ENCODE assay signal across 1 cellular context in the genomic region with DNA sequence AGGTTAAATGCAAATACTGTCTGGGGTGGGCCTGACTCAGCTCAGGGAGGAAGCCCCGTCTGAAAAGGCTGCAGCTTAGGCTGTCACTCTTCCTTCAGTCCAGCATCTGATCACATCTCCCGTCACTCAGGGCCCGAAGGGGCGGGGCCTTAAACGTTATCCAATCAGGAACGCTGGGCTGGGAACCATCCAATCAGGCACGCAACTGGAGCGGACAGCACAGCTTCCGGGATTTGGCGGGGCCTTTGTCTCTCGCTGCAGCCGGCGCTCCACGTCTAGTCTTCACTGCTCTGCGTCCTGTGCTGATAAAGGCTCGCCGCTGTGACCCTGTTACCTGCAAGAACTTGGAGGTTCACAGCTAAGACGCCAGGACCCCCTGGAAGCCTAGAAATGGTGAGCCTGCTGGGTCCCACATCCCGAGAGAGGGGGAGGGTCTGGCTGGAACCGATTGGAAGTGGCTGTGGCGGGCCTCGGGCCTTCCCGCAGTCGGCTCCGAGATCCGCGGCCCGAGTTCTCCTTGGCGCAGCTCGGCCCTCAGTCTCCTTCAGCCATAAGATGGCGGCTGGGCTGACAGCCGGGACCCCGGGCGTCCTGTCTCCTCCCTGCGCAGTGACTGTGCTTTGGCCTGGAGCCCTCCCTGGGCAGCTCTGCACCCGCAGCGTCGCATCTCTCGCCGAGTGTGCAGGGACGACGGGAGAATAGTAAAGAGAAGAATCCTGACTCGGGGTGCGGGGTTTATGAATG.
TF ChIP-seq lines count a peak whose summit lies in the region.

TSS of gene ZNF92 (plus strand) at position 248 of the 744 bp plus-strand sequence. CDS start at position 391, 143 bp downstream.

TF ChIP-seq in HepG2, 621 proteins besides CTCF, POLR2A, EP300 and RAD21 (continued from another document and continues in another):
- TF ChIP-seq, protein P1, sequence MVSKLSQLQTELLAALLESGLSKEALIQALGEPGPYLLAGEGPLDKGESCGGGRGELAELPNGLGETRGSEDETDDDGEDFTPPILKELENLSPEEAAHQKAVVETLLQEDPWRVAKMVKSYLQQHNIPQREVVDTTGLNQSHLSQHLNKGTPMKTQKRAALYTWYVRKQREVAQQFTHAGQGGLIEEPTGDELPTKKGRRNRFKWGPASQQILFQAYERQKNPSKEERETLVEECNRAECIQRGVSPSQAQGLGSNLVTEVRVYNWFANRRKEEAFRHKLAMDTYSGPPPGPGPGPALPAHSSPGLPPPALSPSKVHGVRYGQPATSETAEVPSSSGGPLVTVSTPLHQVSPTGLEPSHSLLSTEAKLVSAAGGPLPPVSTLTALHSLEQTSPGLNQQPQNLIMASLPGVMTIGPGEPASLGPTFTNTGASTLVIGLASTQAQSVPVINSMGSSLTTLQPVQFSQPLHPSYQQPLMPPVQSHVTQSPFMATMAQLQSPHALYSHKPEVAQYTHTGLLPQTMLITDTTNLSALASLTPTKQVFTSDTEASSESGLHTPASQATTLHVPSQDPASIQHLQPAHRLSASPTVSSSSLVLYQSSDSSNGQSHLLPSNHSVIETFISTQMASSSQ (IDR thresholded peaks at IDR 0.05; ENCODE audit: low read depth): no peak
- TF ChIP-seq, protein P1 (CRISPR knock-in tag; IDR thresholded peaks at IDR 0.05; ENCODE audit: borderline replicate concordance): peak; percentile 62; the same call in 1 of the 2 replicates
- TF ChIP-seq, protein P2, sequence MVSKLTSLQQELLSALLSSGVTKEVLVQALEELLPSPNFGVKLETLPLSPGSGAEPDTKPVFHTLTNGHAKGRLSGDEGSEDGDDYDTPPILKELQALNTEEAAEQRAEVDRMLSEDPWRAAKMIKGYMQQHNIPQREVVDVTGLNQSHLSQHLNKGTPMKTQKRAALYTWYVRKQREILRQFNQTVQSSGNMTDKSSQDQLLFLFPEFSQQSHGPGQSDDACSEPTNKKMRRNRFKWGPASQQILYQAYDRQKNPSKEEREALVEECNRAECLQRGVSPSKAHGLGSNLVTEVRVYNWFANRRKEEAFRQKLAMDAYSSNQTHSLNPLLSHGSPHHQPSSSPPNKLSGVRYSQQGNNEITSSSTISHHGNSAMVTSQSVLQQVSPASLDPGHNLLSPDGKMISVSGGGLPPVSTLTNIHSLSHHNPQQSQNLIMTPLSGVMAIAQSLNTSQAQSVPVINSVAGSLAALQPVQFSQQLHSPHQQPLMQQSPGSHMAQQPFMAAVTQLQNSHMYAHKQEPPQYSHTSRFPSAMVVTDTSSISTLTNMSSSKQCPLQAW (CRISPR knock-in tag; IDR thresholded peaks at IDR 0.05): peak; percentile 64; the same call in 1 of the 2 replicates
- TF ChIP-seq CEBPG (CRISPR knock-in tag; IDR thresholded peaks at IDR 0.05): no peak
- TF ChIP-seq TARDBP (CRISPR knock-in tag; IDR thresholded peaks at IDR 0.05): peak; percentile 62
- TF ChIP-seq HDAC1 (CRISPR knock-in tag; IDR thresholded peaks at IDR 0.05): peak; percentile 93
- no peak for TF ChIP-seq ZNF850 (CRISPR knock-in tag; conservative IDR thresholded peaks at IDR 0.05)
- TF ChIP-seq, protein P3, sequence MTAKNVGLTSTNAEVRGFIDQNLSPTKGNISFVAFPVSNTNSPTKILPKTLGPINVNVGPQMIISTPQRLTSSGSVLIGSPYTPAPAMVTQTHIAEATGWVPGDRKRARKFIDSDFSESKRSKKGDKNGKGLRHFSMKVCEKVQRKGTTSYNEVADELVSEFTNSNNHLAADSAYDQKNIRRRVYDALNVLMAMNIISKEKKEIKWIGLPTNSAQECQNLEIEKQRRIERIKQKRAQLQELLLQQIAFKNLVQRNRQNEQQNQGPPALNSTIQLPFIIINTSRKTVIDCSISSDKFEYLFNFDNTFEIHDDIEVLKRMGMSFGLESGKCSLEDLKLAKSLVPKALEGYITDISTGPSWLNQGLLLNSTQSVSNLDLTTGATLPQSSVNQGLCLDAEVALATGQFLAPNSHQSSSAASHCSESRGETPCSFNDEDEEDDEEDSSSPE (CRISPR knock-in tag; IDR thresholded peaks at IDR 0.05): peak; percentile 92
- TF ChIP-seq CCDC6 (CRISPR knock-in tag; IDR thresholded peaks at IDR 0.05): no peak
- TF ChIP-seq KAT7 (CRISPR knock-in tag; IDR thresholded peaks at IDR 0.05; ENCODE audit: borderline replicate concordance): peak; percentile 69; the same call in 1 of the 2 replicates
- no peak for TF ChIP-seq BHLHE40 (IDR thresholded peaks at IDR 0.05; ENCODE audit: low read length)
- TF ChIP-seq GTF3A (CRISPR knock-in tag; conservative IDR thresholded peaks at IDR 0.05): 0 out of 2 replicates have a peak, but pooled peaks have one; percentile 74
- TF ChIP-seq AHDC1 (CRISPR knock-in tag; IDR thresholded peaks at IDR 0.05; ENCODE audit: borderline replicate concordance): no peak
- TF ChIP-seq ZKSCAN8 (CRISPR knock-in tag; IDR thresholded peaks at IDR 0.05; ENCODE audit: borderline replicate concordance): no peak
- no peak for TF ChIP-seq SKIL (CRISPR knock-in tag; IDR thresholded peaks at IDR 0.05; ENCODE audit: borderline replicate concordance)
- TF ChIP-seq, protein P4, sequence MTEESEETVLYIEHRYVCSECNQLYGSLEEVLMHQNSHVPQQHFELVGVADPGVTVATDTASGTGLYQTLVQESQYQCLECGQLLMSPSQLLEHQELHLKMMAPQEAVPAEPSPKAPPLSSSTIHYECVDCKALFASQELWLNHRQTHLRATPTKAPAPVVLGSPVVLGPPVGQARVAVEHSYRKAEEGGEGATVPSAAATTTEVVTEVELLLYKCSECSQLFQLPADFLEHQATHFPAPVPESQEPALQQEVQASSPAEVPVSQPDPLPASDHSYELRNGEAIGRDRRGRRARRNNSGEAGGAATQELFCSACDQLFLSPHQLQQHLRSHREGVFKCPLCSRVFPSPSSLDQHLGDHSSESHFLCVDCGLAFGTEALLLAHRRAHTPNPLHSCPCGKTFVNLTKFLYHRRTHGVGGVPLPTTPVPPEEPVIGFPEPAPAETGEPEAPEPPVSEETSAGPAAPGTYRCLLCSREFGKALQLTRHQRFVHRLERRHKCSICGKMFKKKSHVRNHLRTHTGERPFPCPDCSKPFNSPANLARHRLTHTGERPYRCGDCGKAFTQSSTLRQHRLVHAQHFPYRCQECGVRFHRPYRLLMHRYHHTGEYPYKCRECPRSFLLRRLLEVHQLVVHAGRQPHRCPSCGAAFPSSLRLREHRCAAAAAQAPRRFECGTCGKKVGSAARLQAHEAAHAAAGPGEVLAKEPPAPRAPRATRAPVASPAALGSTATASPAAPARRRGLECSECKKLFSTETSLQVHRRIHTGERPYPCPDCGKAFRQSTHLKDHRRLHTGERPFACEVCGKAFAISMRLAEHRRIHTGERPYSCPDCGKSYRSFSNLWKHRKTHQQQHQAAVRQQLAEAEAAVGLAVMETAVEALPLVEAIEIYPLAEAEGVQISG (CRISPR knock-in tag; IDR thresholded peaks at IDR 0.05): peak; percentile 83
- TF ChIP-seq ZNF766 (CRISPR knock-in tag; IDR thresholded peaks at IDR 0.05; ENCODE audit: borderline replicate concordance): peak; percentile 83; the same call in 1 of the 2 replicates
- no peak for TF ChIP-seq AHR (CRISPR knock-in tag; IDR thresholded peaks at IDR 0.05)
- TF ChIP-seq ZNF101 (CRISPR knock-in tag; IDR thresholded peaks at IDR 0.05; ENCODE audit: borderline replicate concordance, low read depth): no peak
- no peak for TF ChIP-seq ZNF879 (CRISPR knock-in tag; IDR thresholded peaks at IDR 0.05)
- peak; percentile 19; the same call in 1 of the 2 replicates for TF ChIP-seq ETV5 (CRISPR knock-in tag; IDR thresholded peaks at IDR 0.05; ENCODE audit: borderline replicate concordance)
- peak; percentile 93; the same call in 1 of the 2 replicates for TF ChIP-seq ZNF891 (CRISPR knock-in tag; IDR thresholded peaks at IDR 0.05)
- TF ChIP-seq ZNF335 (CRISPR knock-in tag; IDR thresholded peaks at IDR 0.05): 0 out of 2 replicates have a peak, but pooled peaks have one; percentile 28
- no peak for TF ChIP-seq ZNF337 (CRISPR knock-in tag; IDR thresholded peaks at IDR 0.05; ENCODE audit: borderline replicate concordance, low read depth)
- no peak for TF ChIP-seq SMAD9 (CRISPR knock-in tag; IDR thresholded peaks at IDR 0.05)
- no peak for TF ChIP-seq SOX13 (IDR thresholded peaks at IDR 0.05)
- TF ChIP-seq SOX13 (CRISPR knock-in tag; conservative IDR thresholded peaks at IDR 0.05 in 1 of 2, IDR thresholded peaks at IDR 0.05 in 1 of 2): no peak
- no peak for TF ChIP-seq ZNF160 (CRISPR knock-in tag; IDR thresholded peaks at IDR 0.05)
- no peak for TF ChIP-seq BCLAF1 (IDR thresholded peaks at IDR 0.05)
- peak; percentile 29; the same call in 1 of the 2 replicates for TF ChIP-seq ZNF768 (CRISPR knock-in tag; IDR thresholded peaks at IDR 0.05)
- TF ChIP-seq MAFF (IDR thresholded peaks at IDR 0.05; ENCODE audit: low read depth, low read length): no peak
- TF ChIP-seq ARID2 (CRISPR knock-in tag; IDR thresholded peaks at IDR 0.05; ENCODE audit: borderline replicate concordance): no peak
- TF ChIP-seq ZFY (CRISPR knock-in tag; IDR thresholded peaks at IDR 0.05): peak; percentile 95
- TF ChIP-seq ZNF709 (CRISPR knock-in tag; IDR thresholded peaks at IDR 0.05): peak; percentile 56; the same call in 1 of the 2 replicates
- TF ChIP-seq NFRKB (IDR thresholded peaks at IDR 0.05): no peak
- peak; percentile 71; the same call in 1 of the 2 replicates for TF ChIP-seq ZNF772 (CRISPR knock-in tag; IDR thresholded peaks at IDR 0.05)
